ENCODE assay signal across 18 cellular contexts in the genomic region with DNA sequence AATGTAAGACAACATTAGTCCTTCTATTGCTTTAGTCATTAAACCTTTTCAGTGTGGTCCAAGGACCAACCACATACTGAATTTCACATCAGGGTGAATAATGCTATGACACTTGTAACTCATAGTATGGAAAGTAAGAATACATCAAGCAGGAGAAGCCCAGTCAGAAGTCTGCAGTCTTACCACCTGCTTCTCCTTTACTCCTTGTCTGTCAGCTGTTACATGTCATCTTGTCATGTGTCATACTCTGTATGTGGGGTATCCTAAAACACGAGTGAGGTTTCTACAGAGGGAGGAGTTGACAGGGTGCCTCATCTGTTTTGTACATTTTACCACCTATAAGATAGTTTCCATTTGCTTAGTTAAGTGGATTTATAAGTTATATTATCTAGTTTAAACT. TPM values are rescaled to one million over a fixed set of nuclear protein-coding genes. Genes with fewer than 3 reads are reported as not detected.
A peak's percentile ranks its signal among the peaks of the same experiment; 100 is the strongest.
DNase-seq lines count a peak whose midpoint lies in the region; ATAC-seq and TF ChIP-seq lines count a peak whose summit lies in the region.
"Had no signal": no experiment of that assay in that cellular context is flagged by ENCODE, and none has a peak within 500 bp of the region (broad histone marks: within the 10 kb centered on the region; RNA-seq: fewer than 3 reads in every experiment).

No MANE protein-coding gene starts in this region.

- H3K18ac ChIP-seq in mesenchymal stem cell (ENCODE audit: low read depth in 1 of 2, low read length in 2 of 2), result no peak overlapping the region

- H3K4me3 Mint-ChIP-seq in activated CD8-positive, alpha-beta T cell treated with anti-CD3 and anti-CD28 coated beads for 36 hours, result no peak overlapping the region
- no peak overlapping the region for H3K4me3 Mint-ChIP-seq in activated CD8-positive, alpha-beta T cell treated with anti-CD3 and anti-CD28 coated beads, Interleukin-2, amount 10 ng/mL, durations not matched to agents 7 days and 5 days
- H3K4me3 Mint-ChIP-seq in activated naive CD8-positive, alpha-beta T cell treated with anti-CD3 and anti-CD28 coated beads, Interleukin-2, amount 50 U/mL, for 24 hours, result no peak overlapping the region
- H3K4me3 Mint-ChIP-seq in activated naive CD8-positive, alpha-beta T cell treated with anti-CD3 and anti-CD28 coated beads for 36 hours, result no peak overlapping the region
- no peak overlapping the region for H3K4me3 Mint-ChIP-seq in stimulated activated naive CD8-positive, alpha-beta T cell treated with anti-CD3 and anti-CD28 coated beads, Interleukin-15, amount 100 ng/mL, for 72 hours
- H3K4me3 Mint-ChIP-seq: CD14-positive monocyte; CD4-positive, alpha-beta memory T cell; GM23338 had no signal

- no peaks in the 10 kb centered on the region for H3K9me3 ChIP-seq in mesenchymal stem cell (ENCODE audit: control insufficient read depth, low read length)
- peaks cover 5% of the 10 kb centered on the region for H3K9me3 ChIP-seq in WERI-Rb-1 (ENCODE audit: severe bottlenecking)
- H3K9me3 ChIP-seq: BLaER1 had no signal

- H3K4me1 Mint-ChIP-seq in activated CD8-positive, alpha-beta T cell treated with anti-CD3 and anti-CD28 coated beads for 36 hours (ENCODE audit: low read depth), result no peaks in the 10 kb centered on the region
- H3K4me1 Mint-ChIP-seq in activated CD8-positive, alpha-beta T cell treated with anti-CD3 and anti-CD28 coated beads, Interleukin-2, amount 10 ng/mL, durations not matched to agents 7 days and 5 days (ENCODE audit: low read depth), result no peaks in the 10 kb centered on the region
- H3K4me1 Mint-ChIP-seq in activated naive CD8-positive, alpha-beta T cell treated with anti-CD3 and anti-CD28 coated beads, Interleukin-2, amount 50 U/mL, for 24 hours, result no peaks in the 10 kb centered on the region
- H3K4me1 Mint-ChIP-seq in activated naive CD8-positive, alpha-beta T cell treated with anti-CD3 and anti-CD28 coated beads for 36 hours, result no peaks in the 10 kb centered on the region
- H3K4me1 Mint-ChIP-seq in stimulated activated naive CD8-positive, alpha-beta T cell treated with anti-CD3 and anti-CD28 coated beads, Interleukin-15, amount 100 ng/mL, for 72 hours, result no peaks in the 10 kb centered on the region
- H3K4me1 Mint-ChIP-seq: CD14-positive monocyte; CD4-positive, alpha-beta memory T cell; GM23338 had no signal

- no peak overlapping the region for H2BK12ac ChIP-seq in mesenchymal stem cell (ENCODE audit: low read length in 2 of 2)

- no peak overlapping the region for H3K14ac ChIP-seq in mesenchymal stem cell (ENCODE audit: low read length in 2 of 2)

- intact Hi-C loops in activated CD8-positive, alpha-beta T cell treated with anti-CD3 and anti-CD28 coated beads for 36 hours (cut with micrococcal nuclease), result no loop called here

- H3K4me2 ChIP-seq in mesenchymal stem cell (ENCODE audit: low read length, poor library complexity, severe bottlenecking), result no peak overlapping the region
- H3K4me2 ChIP-seq: BLaER1, GM23338 had no signal

- H2BK120ac ChIP-seq in mesenchymal stem cell (ENCODE audit: low read depth, low read length), result no peak overlapping the region

- H3K36me3 ChIP-seq in mesenchymal stem cell (ENCODE audit: control insufficient read depth in 1 of 2, insufficient read depth in 2 of 2, low read depth in 1 of 2, low read length in 2 of 2) (no peaks in the 10 kb centered on the region), WERI-Rb-1 (no peaks in the 10 kb centered on the region)
- H3K36me3 ChIP-seq: BLaER1 had no signal

- H3K27me3 Mint-ChIP-seq in activated CD8-positive, alpha-beta T cell treated with anti-CD3 and anti-CD28 coated beads for 36 hours, result peaks cover 3% of the 10 kb centered on the region
- peaks cover 5% of the 10 kb centered on the region for H3K27me3 Mint-ChIP-seq in activated CD8-positive, alpha-beta T cell treated with anti-CD3 and anti-CD28 coated beads, Interleukin-2, amount 10 ng/mL, durations not matched to agents 7 days and 5 days (ENCODE audit: low read depth)
- H3K27me3 Mint-ChIP-seq in activated naive CD8-positive, alpha-beta T cell treated with anti-CD3 and anti-CD28 coated beads, Interleukin-2, amount 50 U/mL, for 24 hours, result peaks cover 6% of the 10 kb centered on the region
- H3K27me3 Mint-ChIP-seq in activated naive CD8-positive, alpha-beta T cell treated with anti-CD3 and anti-CD28 coated beads for 36 hours, result peaks cover 4% of the 10 kb centered on the region
- H3K27me3 Mint-ChIP-seq in stimulated activated naive CD8-positive, alpha-beta T cell treated with anti-CD3 and anti-CD28 coated beads, Interleukin-15, amount 100 ng/mL, for 72 hours, result no peaks in the 10 kb centered on the region

- peaks cover 2% of the 10 kb centered on the region for H3K9me3 Mint-ChIP-seq in activated CD8-positive, alpha-beta T cell treated with anti-CD3 and anti-CD28 coated beads for 36 hours
- no peaks in the 10 kb centered on the region for H3K9me3 Mint-ChIP-seq in activated CD8-positive, alpha-beta T cell treated with anti-CD3 and anti-CD28 coated beads, Interleukin-2, amount 10 ng/mL, durations not matched to agents 7 days and 5 days (ENCODE audit: insufficient read depth)
- H3K9me3 Mint-ChIP-seq in activated naive CD8-positive, alpha-beta T cell treated with anti-CD3 and anti-CD28 coated beads, Interleukin-2, amount 50 U/mL, for 24 hours, result no peaks in the 10 kb centered on the region
- peaks cover 2% of the 10 kb centered on the region for H3K9me3 Mint-ChIP-seq in activated naive CD8-positive, alpha-beta T cell treated with anti-CD3 and anti-CD28 coated beads for 36 hours
- H3K9me3 Mint-ChIP-seq in stimulated activated naive CD8-positive, alpha-beta T cell treated with anti-CD3 and anti-CD28 coated beads, Interleukin-15, amount 100 ng/mL, for 72 hours, result peaks cover 0 to 9% of the 10 kb centered on the region in 2 donors
- H3K9me3 Mint-ChIP-seq: CD4-positive, alpha-beta memory T cell; GM23338 had no signal

- POLR2A ChIA-PET in activated CD8-positive, alpha-beta T cell treated with anti-CD3 and anti-CD28 coated beads for 36 hours (lab: Charles Lee), result no interaction called here
- POLR2A ChIA-PET in activated CD8-positive, alpha-beta T cell treated with anti-CD3 and anti-CD28 coated beads, Interleukin-2, amount 10 ng/mL, durations not matched to agents 7 days and 5 days (lab: Charles Lee), result no interaction called here

- no peak overlapping the region for H3K4ac ChIP-seq in mesenchymal stem cell (ENCODE audit: low read depth in 1 of 2, low read length in 2 of 2)

- H4K8ac ChIP-seq in mesenchymal stem cell (ENCODE audit: low read length), result no peak overlapping the region

- no peak overlapping the region for H3K4me3 ChIP-seq in mesenchymal stem cell (ENCODE audit: insufficient read depth in 1 of 2, low read depth in 1 of 2, low read length in 2 of 2)
- H3K4me3 ChIP-seq in WERI-Rb-1 (ENCODE audit: low read depth, low read length), result no peak overlapping the region
- H3K4me3 ChIP-seq: BLaER1, GM23338 had no signal

- H3K27ac Mint-ChIP-seq in activated CD8-positive, alpha-beta T cell treated with anti-CD3 and anti-CD28 coated beads for 36 hours, result no peak overlapping the region
- H3K27ac Mint-ChIP-seq in activated CD8-positive, alpha-beta T cell treated with anti-CD3 and anti-CD28 coated beads, Interleukin-2, amount 10 ng/mL, durations not matched to agents 7 days and 5 days, result no peak overlapping the region
- no peak overlapping the region for H3K27ac Mint-ChIP-seq in activated naive CD8-positive, alpha-beta T cell treated with anti-CD3 and anti-CD28 coated beads, Interleukin-2, amount 50 U/mL, for 24 hours
- H3K27ac Mint-ChIP-seq in activated naive CD8-positive, alpha-beta T cell treated with anti-CD3 and anti-CD28 coated beads for 36 hours, result no peak overlapping the region
- no peak overlapping the region for H3K27ac Mint-ChIP-seq in stimulated activated naive CD8-positive, alpha-beta T cell treated with anti-CD3 and anti-CD28 coated beads, Interleukin-15, amount 100 ng/mL, for 72 hours
- H3K27ac Mint-ChIP-seq: CD14-positive monocyte; CD4-positive, alpha-beta memory T cell; GM23338 had no signal

- H3K23ac ChIP-seq in mesenchymal stem cell (ENCODE audit: low read length in 2 of 2), result no peak overlapping the region

- DNase-seq in activated CD8-positive, alpha-beta T cell treated with anti-CD3 and anti-CD28 coated beads for 36 hours, result no peak
- no peak for DNase-seq in activated CD8-positive, alpha-beta T cell treated with anti-CD3 and anti-CD28 coated beads, Interleukin-2, amount 10 ng/mL, durations not matched to agents 7 days and 5 days
- no peak for DNase-seq in activated naive CD8-positive, alpha-beta T cell treated with anti-CD3 and anti-CD28 coated beads, Interleukin-2, amount 50 U/mL, for 24 hours
- DNase-seq in activated naive CD8-positive, alpha-beta T cell treated with anti-CD3 and anti-CD28 coated beads for 36 hours, result no peak
- DNase-seq in myocyte (ENCODE audit: low read depth) (peak; percentile 43), mesenchymal stem cell (no peak), WERI-Rb-1 (no peak)
- no peak for DNase-seq in stimulated activated naive CD8-positive, alpha-beta T cell treated with anti-CD3 and anti-CD28 coated beads, Interleukin-15, amount 100 ng/mL, for 72 hours
- DNase-seq: 8988T; CD4-positive, alpha-beta memory T cell; DMS153; DMS79; GDM1; HCEC 1CT had no signal

- ATAC-seq in activated CD8-positive, alpha-beta T cell treated with anti-CD3 and anti-CD28 coated beads for 36 hours, result peak; percentile 45
- ATAC-seq in activated CD8-positive, alpha-beta T cell treated with anti-CD3 and anti-CD28 coated beads, Interleukin-2, amount 10 ng/mL, durations not matched to agents 7 days and 5 days, result no peak
- ATAC-seq in activated naive CD8-positive, alpha-beta T cell treated with anti-CD3 and anti-CD28 coated beads, Interleukin-2, amount 50 U/mL, for 24 hours, result peak; percentile 76
- peak; percentile 26 for ATAC-seq in stimulated activated naive CD8-positive, alpha-beta T cell treated with anti-CD3 and anti-CD28 coated beads, Interleukin-15, amount 100 ng/mL, for 72 hours
- ATAC-seq: GM23338 had no signal

- H2BK5ac ChIP-seq in mesenchymal stem cell (ENCODE audit: low read depth, low read length, poor library complexity, severe bottlenecking), result no peak overlapping the region

- CTCF ChIA-PET in activated CD8-positive, alpha-beta T cell treated with anti-CD3 and anti-CD28 coated beads for 36 hours (lab: Charles Lee), result no interaction called here
- CTCF ChIA-PET in activated CD8-positive, alpha-beta T cell treated with anti-CD3 and anti-CD28 coated beads, Interleukin-2, amount 10 ng/mL, durations not matched to agents 7 days and 5 days (lab: Charles Lee), result interaction anchor here (0.8 to 1.2 kb wide), 2 partner anchors 16 to 130 kb away, joined by 3 read pairs; no protein-coding TSS in a partner anchor

- no peaks in the 10 kb centered on the region for H3K36me3 Mint-ChIP-seq in activated CD8-positive, alpha-beta T cell treated with anti-CD3 and anti-CD28 coated beads for 36 hours (ENCODE audit: low read depth)
- H3K36me3 Mint-ChIP-seq in activated CD8-positive, alpha-beta T cell treated with anti-CD3 and anti-CD28 coated beads, Interleukin-2, amount 10 ng/mL, durations not matched to agents 7 days and 5 days (ENCODE audit: low read depth), result no peaks in the 10 kb centered on the region
- H3K36me3 Mint-ChIP-seq in activated naive CD8-positive, alpha-beta T cell treated with anti-CD3 and anti-CD28 coated beads, Interleukin-2, amount 50 U/mL, for 24 hours (ENCODE audit: low read depth), result peaks cover 2% of the 10 kb centered on the region
- peaks cover 1% of the 10 kb centered on the region for H3K36me3 Mint-ChIP-seq in activated naive CD8-positive, alpha-beta T cell treated with anti-CD3 and anti-CD28 coated beads for 36 hours
- H3K36me3 Mint-ChIP-seq: CD14-positive monocyte; CD4-positive, alpha-beta memory T cell had no signal

- no peak overlapping the region for H2AFZ ChIP-seq in mesenchymal stem cell (ENCODE audit: low read depth, low read length)
- H2AFZ ChIP-seq: GM23338 had no signal

- H2BK15ac ChIP-seq in mesenchymal stem cell (ENCODE audit: low read depth, poor library complexity, severe bottlenecking), result no peak overlapping the region

- H4K91ac ChIP-seq in mesenchymal stem cell (ENCODE audit: low read length), result no peak overlapping the region

- WGBS in mesenchymal stem cell, result no CpG with 5 or more reads among the region's 1 CpG

- no peaks in the 10 kb centered on the region for H3K79me1 ChIP-seq in mesenchymal stem cell (replicated peaks; ENCODE audit: low read length, poor library complexity, severe bottlenecking)

- no peaks in the 10 kb centered on the region for H3K27me3 ChIP-seq in mesenchymal stem cell (ENCODE audit: control insufficient read depth in 1 of 2, insufficient read depth in 1 of 2, low read length in 2 of 2)
- no peaks in the 10 kb centered on the region for H3K27me3 ChIP-seq in WERI-Rb-1 (ENCODE audit: insufficient read depth, low read depth, severe bottlenecking)
- H3K27me3 ChIP-seq: BLaER1 had no signal

- no peaks in the 10 kb centered on the region for H3K4me1 ChIP-seq in mesenchymal stem cell (ENCODE audit: control insufficient read depth, insufficient read depth, low read depth, low read length)
- H3K4me1 ChIP-seq: BLaER1 had no signal

- no peak for TF ChIP-seq CTCF in activated CD8-positive, alpha-beta T cell treated with anti-CD3 and anti-CD28 coated beads for 36 hours (IDR thresholded peaks at IDR 0.05)
- TF ChIP-seq CTCF in WERI-Rb-1 (IDR thresholded peaks at IDR 0.05; ENCODE audit: low read depth, low read length), result no peak

- H2AK5ac ChIP-seq in mesenchymal stem cell (ENCODE audit: low read length, severe bottlenecking), result no peak overlapping the region

- H3K9ac ChIP-seq in mesenchymal stem cell (ENCODE audit: low read length), result no peak overlapping the region
- H3K9ac ChIP-seq: BLaER1 had no signal

- H3K27ac ChIP-seq in mesenchymal stem cell (ENCODE audit: low read length, poor library complexity, severe bottlenecking) (no peak overlapping the region), WERI-Rb-1 (no peak overlapping the region)
- H3K27ac ChIP-seq: BLaER1, HL-60 had no signal

RNA-seq across cellular contexts. Expression of gene EID1, which starts 32.8 kb away (rescaled TPM):
- total RNA-seq in activated CD8-positive, alpha-beta T cell treated with anti-CD3 and anti-CD28 coated beads for 36 hours, result 10 to 100 TPM; 78.3 to 80.5 TPM
- 10 to 100 TPM; 85.3 to 89.5 TPM for total RNA-seq in activated CD8-positive, alpha-beta T cell treated with anti-CD3 and anti-CD28 coated beads, Interleukin-2, amount 10 ng/mL, durations not matched to agents 7 days and 5 days
- 100 to 1,000 TPM; 100 to 103 TPM for total RNA-seq in activated naive CD8-positive, alpha-beta T cell treated with anti-CD3 and anti-CD28 coated beads for 36 hours
- 273 and 278 TPM in 2 replicates for total RNA-seq in myocyte
- 153 TPM for polyA plus RNA-seq in myocyte (2012)
- 264 TPM for polyA plus RNA-seq in mesenchymal stem cell (2013, experiment 1 of 2)
- polyA plus RNA-seq in mesenchymal stem cell (2013, experiment 2 of 2), result 277 TPM

RNA-seq across cellular contexts. Expression of gene CEP152, which starts 34.3 kb away (rescaled TPM):
- 10 to 100 TPM; 39.2 to 39.7 TPM for total RNA-seq in activated CD8-positive, alpha-beta T cell treated with anti-CD3 and anti-CD28 coated beads for 36 hours
- 10 to 100 TPM; 39.6 to 40.0 TPM for total RNA-seq in activated CD8-positive, alpha-beta T cell treated with anti-CD3 and anti-CD28 coated beads, Interleukin-2, amount 10 ng/mL, durations not matched to agents 7 days and 5 days
- total RNA-seq in activated naive CD8-positive, alpha-beta T cell treated with anti-CD3 and anti-CD28 coated beads for 36 hours, result 10 to 100 TPM; 27.2 to 27.3 TPM
- total RNA-seq in myocyte, result 1.2 and 1.6 TPM in 2 replicates
- 1.0 TPM for polyA plus RNA-seq in myocyte (2012)
- polyA plus RNA-seq in mesenchymal stem cell (2013, experiment 1 of 2), result 2.8 TPM
- polyA plus RNA-seq in mesenchymal stem cell (2013, experiment 2 of 2), result 2.5 TPM

Comparison
In these comparisons a context has a peak if more than half of its experiments do, and no peak if none do; other contexts are left out.
1. RNA of gene CEP152, which starts 34.3 kb away (total RNA-seq): 39.6 to 40.0 TPM in activated CD8-positive, alpha-beta T cell treated with anti-CD3 and anti-CD28 coated beads, Interleukin-2, amount 10 ng/mL, durations not matched to agents 7 days and 5 days, 39.2 to 39.7 TPM in activated CD8-positive, alpha-beta T cell treated with anti-CD3 and anti-CD28 coated beads for 36 hours and 27.2 to 27.3 TPM in activated naive CD8-positive, alpha-beta T cell treated with anti-CD3 and anti-CD28 coated beads for 36 hours; 1.2 to 1.6 TPM in myocyte; every median in the first group is over 10 times any median in the second.